7 cellular contexts compared by ENCODE assay signal in the genomic region with DNA sequence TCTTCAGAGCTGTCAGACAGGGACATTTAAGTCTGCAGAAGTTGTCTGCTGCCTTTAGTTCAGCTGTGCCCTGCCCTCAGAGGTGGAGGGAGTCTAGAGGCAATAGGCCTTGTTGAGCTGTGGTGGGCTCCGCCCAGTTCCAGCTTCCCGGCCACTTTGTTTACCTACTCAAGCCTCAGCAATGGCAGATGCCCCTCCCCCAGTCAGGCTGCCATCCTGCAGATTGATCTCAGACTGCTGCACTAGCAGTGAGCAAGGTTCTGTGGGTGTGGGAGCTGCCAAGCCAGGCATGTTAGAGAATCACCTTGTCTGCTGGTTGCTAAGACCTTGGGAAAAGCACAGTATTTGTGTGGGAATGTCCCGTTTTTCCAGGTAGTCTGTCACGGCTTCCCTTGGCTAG. TPM values are rescaled to one million over a fixed set of nuclear protein-coding genes. Genes with fewer than 3 reads are reported as not detected.
A peak's percentile ranks its signal among the peaks of the same experiment; 100 is the strongest.
DNase-seq lines count a peak whose midpoint lies in the region; ATAC-seq, FAIRE-seq and TF ChIP-seq lines count a peak whose summit lies in the region.
"Not testable (repeated sequence)": the region's sequence is repeated elsewhere in the genome, so short reads cannot be mapped to it uniquely, and the experiment has no call there.

No MANE protein-coding gene starts in this region.

- dilution Hi-C loops in keratinocyte (cut with MboI; ENCODE audit: extremely low pct_ligation_motif_present, low sequenced_read_pairs): not testable (repeated sequence)

- H3K27me3 Mint-ChIP-seq in neural progenitor cell (ENCODE audit: insufficient read depth, low read depth): not testable (repeated sequence)

- ATAC-seq in body of pancreas: not testable (repeated sequence)

- H2AFZ ChIP-seq in keratinocyte (ENCODE audit: control insufficient read depth, low read length) (peak overlapping the region; percentile 43), neural progenitor cell (replicated peaks) (peak overlapping the region; percentile 72)

- TF ChIP-seq POLR2A in body of pancreas (IDR thresholded peaks at IDR 0.05): not testable (repeated sequence)

- not testable (repeated sequence) for H3K4me1 Mint-ChIP-seq in neural progenitor cell

- H3K36me3 ChIP-seq in body of pancreas (replicated peaks in 1 of 2; ENCODE audit: insufficient read depth in 1 of 2, low read depth in 2 of 2); keratinocyte (ENCODE audit: control insufficient read depth in 2 of 2, extremely low read depth in 1 of 2, insufficient read depth in 2 of 2, low read length in 2 of 2); neural progenitor cell: not testable (repeated sequence)

- not testable (repeated sequence) for H3K27ac ChIP-seq in body of pancreas; keratinocyte (ENCODE audit: control insufficient read depth, insufficient read depth, low read length); neural progenitor cell

- TF ChIP-seq CTCF in body of pancreas (IDR thresholded peaks at IDR 0.05); keratinocyte (optimal IDR thresholded peaks at IDR 0.05 in 1 of 3, IDR thresholded peaks at IDR 0.05 in 1 of 3, conservative IDR thresholded peaks at IDR 0.05 in 1 of 3; ENCODE audit: extremely low read depth in 1 of 3, insufficient read depth in 2 of 3, low read length in 3 of 3); neural progenitor cell (IDR thresholded peaks at IDR 0.05): not testable (repeated sequence)

- not testable (repeated sequence) for H3K27me3 ChIP-seq in body of pancreas; keratinocyte (ENCODE audit: control insufficient read depth, extremely low read depth, insufficient read depth, low read length); neural progenitor cell

- DNase-seq in DMS53 (lab: John Stamatoyannopoulos, UW): peak; percentile 68
- peak; percentile 20 for DNase-seq in NCI-H2029 (lab: John Stamatoyannopoulos, UW)
- peak; percentile 62 for DNase-seq in NCI-H774 (lab: John Stamatoyannopoulos, UW)
- peak; percentile 5 for DNase-seq in RPMI8226
- DNase-seq in body of pancreas: peak in 3 of 4 donors; percentile 11 to 69 (median 21)
- not testable (repeated sequence) for DNase-seq in keratinocyte (ENCODE audit: low read depth, low spot score)
- DNase-seq in neural progenitor cell (ENCODE audit: low spot score): peak; percentile 3

- H3K27ac Mint-ChIP-seq in neural progenitor cell: not testable (repeated sequence)

- FAIRE-seq in keratinocyte (lab: Jason Lieb, UNC): not testable (repeated sequence)

- not testable (repeated sequence) for H3F3A ChIP-seq in neural progenitor cell (ENCODE audit: low read depth)

- H3K9me3 Mint-ChIP-seq in neural progenitor cell: not testable (repeated sequence)

- H3K9ac ChIP-seq in keratinocyte (ENCODE audit: control insufficient read depth, extremely low read depth, insufficient read depth, low read length); neural progenitor cell: not testable (repeated sequence)

- not testable (repeated sequence) for H3K9me1 ChIP-seq in keratinocyte (ENCODE audit: control insufficient read depth, extremely low read depth, insufficient read depth, low read length)

- not testable (repeated sequence) for H3K79me2 ChIP-seq in keratinocyte (ENCODE audit: control insufficient read depth, insufficient read depth, low read length); neural progenitor cell (ENCODE audit: low read depth)

- intact Hi-C loops in body of pancreas (cut with DNase I): not testable (repeated sequence)

- H3K4me1 ChIP-seq in body of pancreas; keratinocyte (ENCODE audit: control insufficient read depth, extremely low read depth, insufficient read depth, low read length); neural progenitor cell: not testable (repeated sequence)

- H3K4me3 Mint-ChIP-seq in neural progenitor cell: not testable (repeated sequence)

- H3K9me3 ChIP-seq in body of pancreas; keratinocyte (ENCODE audit: control insufficient read depth, low read depth, low read length); neural progenitor cell (ENCODE audit: low read depth): not testable (repeated sequence)

- H3K4me2 ChIP-seq in keratinocyte (ENCODE audit: control insufficient read depth, extremely low read depth, insufficient read depth, low read depth, low read length); neural progenitor cell: not testable (repeated sequence)

- WGBS in body of pancreas, 2 donors: 36 to 40% methylated on average over 2 to 4 of the region's 4 CpGs

- not testable (repeated sequence) for H3K4me3 ChIP-seq in body of pancreas; keratinocyte (ENCODE audit: control insufficient read depth in 2 of 3, extremely low read depth in 1 of 3, insufficient read depth in 2 of 3, low read depth in 1 of 3, low read length in 3 of 3); neural progenitor cell

- H4K20me1 ChIP-seq in keratinocyte (ENCODE audit: control insufficient read depth, extremely low read depth, insufficient read depth, low read length); neural progenitor cell (ENCODE audit: low read depth): not testable (repeated sequence)

- not testable (repeated sequence) for H3K36me3 Mint-ChIP-seq in neural progenitor cell

RNA-seq across cellular contexts. Expression of gene KIAA0408, which starts 46.1 kb away (rescaled TPM):
- total RNA-seq in body of pancreas (1 to 10 TPM; 1.3 TPM), neural progenitor cell (ENCODE audit: low replicate concordance) (2.2 and 9.7 TPM in 2 replicates)
- polyA plus RNA-seq in keratinocyte: 0.05 to 0.12 TPM in 2 of 3 replicates, not detected in the other
- 0.64 TPM for polyA plus RNA-seq in keratinocyte (2011; ENCODE audit: low read depth)
- polyA plus RNA-seq in keratinocyte (2011; cell fraction: cytosol; rRNA removed): 0.05 and 0.11 TPM in 2 replicates
- 0.19 TPM in 1 of 2 replicates, not detected in the other for polyA plus RNA-seq in keratinocyte (2011; cell fraction: nucleus; rRNA removed)
- polyA plus RNA-seq in keratinocyte (2012; ENCODE audit: low replicate concordance): 0.02 TPM in 1 of 2 replicates, not detected in the other
- 0.06 TPM in 1 of 3 replicates, not detected in the others for polyA minus RNA-seq in keratinocyte
- not detected for polyA minus RNA-seq in keratinocyte (2011; cell fraction: cytosol; rRNA and poly(A)+ RNA removed)
- not detected in 2 replicates for polyA minus RNA-seq in keratinocyte (2011; cell fraction: nucleus; rRNA and poly(A)+ RNA removed)
